Comparison of ENCODE assay signal across 1 cellular context in the genomic region with DNA sequence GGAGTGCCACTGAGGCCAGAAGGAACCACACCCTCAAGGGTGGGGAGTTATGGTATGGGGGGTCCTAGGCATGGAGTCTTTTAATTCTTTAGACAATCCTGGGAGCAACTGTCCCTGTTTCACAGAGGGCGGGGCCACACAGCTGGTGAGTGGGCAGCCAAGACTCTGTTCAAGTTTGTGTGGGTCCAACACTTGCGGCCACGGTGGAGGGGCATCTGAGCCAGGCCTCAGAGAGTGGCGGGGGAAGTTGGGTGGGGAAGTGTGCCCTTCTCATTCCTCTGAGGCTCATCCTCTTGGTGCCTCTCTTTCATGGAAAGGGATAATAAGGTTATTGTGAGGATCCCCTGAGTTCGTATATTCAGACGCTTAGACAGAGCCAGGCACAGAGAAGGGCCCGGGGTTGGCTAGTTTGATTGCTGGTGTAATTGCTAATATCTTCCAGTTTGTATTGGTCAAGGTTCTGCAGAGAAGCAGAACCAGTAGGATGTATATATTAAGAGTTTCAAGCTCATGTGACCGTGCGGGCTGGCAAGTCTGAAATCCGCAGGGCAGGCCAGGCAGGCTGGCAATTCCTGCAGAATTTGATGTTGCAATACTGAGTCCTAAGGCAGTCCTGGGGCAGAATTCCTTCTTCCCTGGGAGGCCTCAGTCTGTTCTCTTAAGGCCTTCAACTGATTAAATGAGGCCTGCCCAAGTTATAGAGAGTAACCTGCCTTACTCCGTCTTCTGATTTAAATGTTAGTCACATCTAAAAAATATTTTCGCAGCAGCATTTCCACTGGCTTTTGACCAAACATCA.
A peak's percentile ranks its signal among the peaks of the same experiment; 100 is the strongest.
TF ChIP-seq lines count a peak whose summit lies in the region.

No MANE protein-coding gene starts in this region.

TF ChIP-seq in HepG2, 621 proteins besides CTCF, POLR2A, EP300 and RAD21:
- TF ChIP-seq, protein P1, sequence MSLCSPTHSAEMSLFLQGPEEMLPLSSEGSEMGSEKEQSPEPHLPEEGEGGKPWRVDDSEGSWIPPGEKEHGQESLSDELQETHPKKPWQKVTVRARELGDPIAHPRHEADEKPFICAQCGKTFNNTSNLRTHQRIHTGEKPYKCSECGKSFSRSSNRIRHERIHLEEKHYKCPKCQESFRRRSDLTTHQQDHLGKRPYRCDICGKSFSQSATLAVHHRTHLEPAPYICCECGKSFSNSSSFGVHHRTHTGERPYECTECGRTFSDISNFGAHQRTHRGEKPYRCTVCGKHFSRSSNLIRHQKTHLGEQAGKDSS (CRISPR knock-in tag; IDR thresholded peaks at IDR 0.05; ENCODE audit: borderline replicate concordance, low read depth), result no peak
- TF ChIP-seq CEBPB (IDR thresholded peaks at IDR 0.05; ENCODE audit: borderline replicate concordance, low read depth, low read length), result peak; percentile 19; the same call in 1 of the 2 replicates
